8 cellular contexts compared by ENCODE assay signal in genomic region chr3:75672142-75672775, GRCh38. TPM values are rescaled to one million over a fixed set of nuclear protein-coding genes. Genes with fewer than 3 reads are reported as not detected.
DNase-seq lines count a peak whose midpoint lies in the region; ATAC-seq and TF ChIP-seq lines count a peak whose summit lies in the region.
"Not testable (repeated sequence)": the region's sequence is repeated elsewhere in the genome, so short reads cannot be mapped to it uniquely, and the experiment has no call there.
"Had no signal": no experiment of that assay in that cellular context is flagged by ENCODE, and none has a peak within 500 bp of the region (broad histone marks: within the 10 kb centered on the region; RNA-seq: fewer than 3 reads in every experiment).

No MANE protein-coding gene starts in this region.

- H3K4me2 ChIP-seq in IMR-90 (ENCODE audit: low read depth, low read length), result peak overlapping the region; percentile 42
- peak overlapping the region; percentile 75 for H3K4me2 ChIP-seq in mesenchymal stem cell (ENCODE audit: low read length, poor library complexity, severe bottlenecking)

- not testable (repeated sequence) for H3K9me3 ChIP-seq in ES-I3 (ENCODE audit: control insufficient read depth, insufficient read depth, low read length); duodenal mucosa (ENCODE audit: control insufficient read depth in 1 of 2, low read length in 2 of 2); mesenchymal stem cell (ENCODE audit: control insufficient read depth, low read length); sigmoid colon
- peaks cover 15% of the 10 kb centered on the region for H3K9me3 ChIP-seq in IMR-90 (ENCODE audit: control insufficient read depth, insufficient read depth, low read length)
- peaks cover 0 to 19% (median 0%) of the 10 kb centered on the region in 11 donors for H3K9me3 ChIP-seq in heart right ventricle

- H3K4ac ChIP-seq in IMR-90 (ENCODE audit: low read depth, low read length), result not testable (repeated sequence)
- peak overlapping the region in 1 of 2 experiments; percentile 62 for H3K4ac ChIP-seq in mesenchymal stem cell (ENCODE audit: low read depth in 1 of 2, low read length in 2 of 2)

- H3K4me3 Mint-ChIP-seq in activated CD8-positive, alpha-beta T cell treated with anti-CD3 and anti-CD28 coated beads for 36 hours, result not testable (repeated sequence)

- intact Hi-C loops in IMR-90 (cut with micrococcal nuclease); activated CD8-positive, alpha-beta T cell treated with anti-CD3 and anti-CD28 coated beads for 36 hours (cut with micrococcal nuclease); heart right ventricle (cut with DNase I); sigmoid colon (cut with DNase I): not testable (repeated sequence)

- not testable (repeated sequence) for H3K14ac ChIP-seq in IMR-90 (replicated peaks; ENCODE audit: low read depth, low read length); mesenchymal stem cell (ENCODE audit: low read length in 2 of 2)

- not testable (repeated sequence) for H3K56ac ChIP-seq in IMR-90 (ENCODE audit: extremely low read depth, insufficient read depth, low read length)

- POLR2A ChIA-PET in IMR-90 (lab: Charles Lee; ENCODE audit: unreplicated experiment); activated CD8-positive, alpha-beta T cell treated with anti-CD3 and anti-CD28 coated beads for 36 hours (lab: Charles Lee): not testable (repeated sequence)

- not testable (repeated sequence) for H2BK20ac ChIP-seq in IMR-90 (ENCODE audit: low read depth, low read length)

- DNase-seq in IMR-90 (peak; percentile 59), mesenchymal stem cell (peak; percentile 87), sigmoid colon (peak; percentile 71)
- DNase-seq in activated CD8-positive, alpha-beta T cell treated with anti-CD3 and anti-CD28 coated beads for 36 hours; heart right ventricle: not testable (repeated sequence)

- not testable (repeated sequence) for H2BK5ac ChIP-seq in IMR-90 (ENCODE audit: low read depth, low read length, poor library complexity, severe bottlenecking); mesenchymal stem cell (ENCODE audit: low read depth, low read length, poor library complexity, severe bottlenecking)

- H2AK9ac ChIP-seq in IMR-90 (replicated peaks; ENCODE audit: low read depth, low read length, poor library complexity), result not testable (repeated sequence)

- not testable (repeated sequence) for TF ChIP-seq RAD21 in IMR-90 (IDR thresholded peaks at IDR 0.05; ENCODE audit: low read length)

- peak overlapping the region in 1 of 2 experiments; percentile 89 for H2BK12ac ChIP-seq in mesenchymal stem cell (ENCODE audit: low read length in 2 of 2)

- TF ChIP-seq POLR2A in IMR-90 (IDR thresholded peaks at IDR 0.05; ENCODE audit: low read depth, low read length); sigmoid colon (IDR thresholded peaks at IDR 0.05): not testable (repeated sequence)

- not testable (repeated sequence) for H2BK15ac ChIP-seq in IMR-90 (ENCODE audit: low read depth, low read length)
- H2BK15ac ChIP-seq in mesenchymal stem cell (ENCODE audit: low read depth, poor library complexity, severe bottlenecking), result peak overlapping the region; percentile 64

- peaks cover 37% of the 10 kb centered on the region for H3K27me3 Mint-ChIP-seq in activated CD8-positive, alpha-beta T cell treated with anti-CD3 and anti-CD28 coated beads for 36 hours

- H4K91ac ChIP-seq in IMR-90 (ENCODE audit: insufficient read depth, low read depth, low read length), result not testable (repeated sequence)
- peak overlapping the region; percentile 19 for H4K91ac ChIP-seq in mesenchymal stem cell (ENCODE audit: low read length)

- H3K9me3 Mint-ChIP-seq in activated CD8-positive, alpha-beta T cell treated with anti-CD3 and anti-CD28 coated beads for 36 hours, result peaks cover 31% of the 10 kb centered on the region

- H4K20me1 ChIP-seq in IMR-90 (ENCODE audit: insufficient read depth, low read length), result not testable (repeated sequence)

- H3K27ac Mint-ChIP-seq in activated CD8-positive, alpha-beta T cell treated with anti-CD3 and anti-CD28 coated beads for 36 hours, result not testable (repeated sequence)

- H3K4me3 ChIP-seq in IMR-90 (ENCODE audit: insufficient read depth, low read depth, low read length) (peak overlapping the region; percentile 51), heart right ventricle (peak overlapping the region in 8 of 10 donors; percentile 0 to 49 (median 22)), mesenchymal stem cell (ENCODE audit: insufficient read depth in 1 of 2, low read depth in 1 of 2, low read length in 2 of 2) (peak overlapping the region; percentile 63 to 70), sigmoid colon (peak overlapping the region in 2 of 4 donors; percentile 30 to 32)
- not testable (repeated sequence) for H3K4me3 ChIP-seq in duodenal mucosa (ENCODE audit: low read depth in 1 of 2, low read length in 2 of 2)

- not testable (repeated sequence) for H4K5ac ChIP-seq in IMR-90 (ENCODE audit: low read depth, low read length)

- ATAC-seq in IMR-90 (ENCODE audit: low read depth), result peak; percentile 82
- ATAC-seq in activated CD8-positive, alpha-beta T cell treated with anti-CD3 and anti-CD28 coated beads for 36 hours, result peak; percentile 42
- peak in 5 of 8 donors; percentile 4 to 56 (median 40) for ATAC-seq in heart right ventricle

- H3K4me1 Mint-ChIP-seq in activated CD8-positive, alpha-beta T cell treated with anti-CD3 and anti-CD28 coated beads for 36 hours (ENCODE audit: low read depth), result not testable (repeated sequence)

- H3K36me3 Mint-ChIP-seq in activated CD8-positive, alpha-beta T cell treated with anti-CD3 and anti-CD28 coated beads for 36 hours (ENCODE audit: low read depth), result peaks cover 15% of the 10 kb centered on the region

- H3K27ac ChIP-seq in IMR-90 (ENCODE audit: insufficient read depth, low read length), result peak overlapping the region; percentile 80
- peak overlapping the region; percentile 22 for H3K27ac ChIP-seq in duodenal mucosa (ENCODE audit: low read depth, low read length)
- peak overlapping the region in 4 of 10 donors; percentile 9 to 54 (median 46) for H3K27ac ChIP-seq in heart right ventricle
- peak overlapping the region; percentile 82 for H3K27ac ChIP-seq in mesenchymal stem cell (ENCODE audit: low read length, poor library complexity, severe bottlenecking)
- H3K27ac ChIP-seq in sigmoid colon, result peak overlapping the region in 1 of 4 donors; percentile 42

- H3K27me3 ChIP-seq in IMR-90 (ENCODE audit: control insufficient read depth, insufficient read depth, low read length) (peaks cover 11% of the 10 kb centered on the region; the same call in 1 of the 2 replicates), duodenal mucosa (ENCODE audit: control insufficient read depth in 1 of 2, insufficient read depth in 2 of 2, low read length in 2 of 2) (peaks cover 9 to 20% of the 10 kb centered on the region in 2 donors), heart right ventricle (peaks cover 3 to 80% (median 74%) of the 10 kb centered on the region in 7 donors), mesenchymal stem cell (ENCODE audit: control insufficient read depth in 1 of 2, insufficient read depth in 1 of 2, low read length in 2 of 2) (peaks cover 17 to 22% of the 10 kb centered on the region in 2 experiments), sigmoid colon (peaks cover 28 to 77% (median 48%) of the 10 kb centered on the region in 3 donors)

- not testable (repeated sequence) for H4K8ac ChIP-seq in IMR-90 (ENCODE audit: low read depth in 2 of 2, low read length in 2 of 2)
- H4K8ac ChIP-seq in mesenchymal stem cell (ENCODE audit: low read length), result peak overlapping the region; percentile 88

- not testable (repeated sequence) for H3K4me1 ChIP-seq in ES-I3 (ENCODE audit: insufficient read depth, low read length); IMR-90 (ENCODE audit: control insufficient read depth, insufficient read depth, low read length); duodenal mucosa (ENCODE audit: control insufficient read depth in 1 of 2, insufficient read depth in 2 of 2, low read length in 2 of 2); mesenchymal stem cell (ENCODE audit: control insufficient read depth, insufficient read depth, low read depth, low read length)
- H3K4me1 ChIP-seq in heart right ventricle (peaks cover 0 to 42% (median 20%) of the 10 kb centered on the region in 9 donors), sigmoid colon (peaks cover 0 to 50% (median 41%) of the 10 kb centered on the region in 4 donors)

- not testable (repeated sequence) for H3K79me1 ChIP-seq in IMR-90 (ENCODE audit: low read depth in 1 of 2, low read length in 2 of 2); mesenchymal stem cell (replicated peaks; ENCODE audit: low read length, poor library complexity, severe bottlenecking)

- BruUV-seq in IMR-90 (replicated peaks; lab: Mats Ljungman, UMichigan), result not testable (repeated sequence)

- TF ChIP-seq EP300 in sigmoid colon (IDR thresholded peaks at IDR 0.05), result not testable (repeated sequence)

- not testable (repeated sequence) for H2AK5ac ChIP-seq in IMR-90 (ENCODE audit: low read depth, low read length); mesenchymal stem cell (ENCODE audit: low read length, severe bottlenecking)

- not testable (repeated sequence) for H2BK120ac ChIP-seq in IMR-90 (ENCODE audit: low read depth, low read length); mesenchymal stem cell (ENCODE audit: low read depth, low read length)

- H2AFZ ChIP-seq in IMR-90 (replicated peaks; ENCODE audit: low read length, poor library complexity) (peak overlapping the region; percentile 73), mesenchymal stem cell (ENCODE audit: low read depth, low read length) (peak overlapping the region; percentile 58)

- peak overlapping the region; percentile 77 for H3K9ac ChIP-seq in ES-I3 (ENCODE audit: low read depth, low read length)
- H3K9ac ChIP-seq in IMR-90 (ENCODE audit: low read depth, low read length), result peak overlapping the region; percentile 36; the same call in 1 of the 2 replicates
- not testable (repeated sequence) for H3K9ac ChIP-seq in duodenal mucosa (ENCODE audit: low read depth in 1 of 2, low read length in 2 of 2)
- H3K9ac ChIP-seq in mesenchymal stem cell (ENCODE audit: low read length), result peak overlapping the region; percentile 53

- in situ Hi-C loops in IMR-90 (cut with MboI; ENCODE audit: low sequenced_read_pairs), result not testable (repeated sequence)

- TF ChIP-seq CTCF in IMR-90 (conservative IDR thresholded peaks at IDR 0.05; ENCODE audit: low read depth, low read length); activated CD8-positive, alpha-beta T cell treated with anti-CD3 and anti-CD28 coated beads for 36 hours (IDR thresholded peaks at IDR 0.05); sigmoid colon (IDR thresholded peaks at IDR 0.05): not testable (repeated sequence)
- peak in 2 of 9 donors; percentile 23 to 34 for TF ChIP-seq CTCF in heart right ventricle (IDR thresholded peaks at IDR 0.05)

- not testable (repeated sequence) for H3K23ac ChIP-seq in IMR-90 (ENCODE audit: low read depth, low read length)
- peak overlapping the region in 1 of 2 experiments; percentile 31 for H3K23ac ChIP-seq in mesenchymal stem cell (ENCODE audit: low read length in 2 of 2)

- WGBS in IMR-90 (ENCODE audit: extremely low coverage in 2 of 2, insufficient read length in 1 of 2), 2 experiments, result 12% methylated on average over 37 of the region's 59 CpGs; no CpG with 5 or more reads in 1 of the 2 experiments
- WGBS in heart right ventricle, 2 donors, result 14% methylated on average over 59 of the region's 59 CpGs
- WGBS in mesenchymal stem cell, result 19% methylated on average over 51 of the region's 59 CpGs
- 13 to 18% methylated on average over 59 of the region's 59 CpGs for WGBS in sigmoid colon, 2 donors

- H3K9me1 ChIP-seq in IMR-90 (ENCODE audit: insufficient read depth, low read length), result not testable (repeated sequence)

- CTCF ChIA-PET in IMR-90 (lab: Yijun Ruan, JAX); activated CD8-positive, alpha-beta T cell treated with anti-CD3 and anti-CD28 coated beads for 36 hours (lab: Charles Lee): not testable (repeated sequence)

- not testable (repeated sequence) for H3K36me3 ChIP-seq in ES-I3 (ENCODE audit: insufficient read depth, low read length); IMR-90 (ENCODE audit: control insufficient read depth, insufficient read depth, low read length); duodenal mucosa (ENCODE audit: control insufficient read depth in 1 of 2, insufficient read depth in 2 of 2, low read length in 2 of 2); heart right ventricle; mesenchymal stem cell (ENCODE audit: control insufficient read depth in 1 of 2, insufficient read depth in 2 of 2, low read depth in 1 of 2, low read length in 2 of 2); sigmoid colon

- dilution Hi-C loops in IMR-90 (cut with HindIII; ENCODE audit: low sequenced_read_pairs, unreplicated experiment), result not testable (repeated sequence)

- not testable (repeated sequence) for H3K18ac ChIP-seq in IMR-90 (ENCODE audit: low read depth, low read length)
- peak overlapping the region; percentile 68 to 90 for H3K18ac ChIP-seq in mesenchymal stem cell (ENCODE audit: low read depth in 1 of 2, low read length in 2 of 2)

RNA-seq across cellular contexts. Expression of gene FRG2C, which starts 8.1 kb away (rescaled TPM):
- not detected in 2 replicates for total RNA-seq in IMR-90 (2012; rRNA removed)
- not detected in 2 replicates for polyA plus RNA-seq in IMR-90 (2012; rRNA removed)
- not detected in 2 replicates for polyA plus RNA-seq in IMR-90 (2012; cell fraction: cytosol; rRNA removed)
- polyA plus RNA-seq in IMR-90 (2012; cell fraction: nucleus; rRNA removed; ENCODE audit: low replicate concordance), result not detected in 2 replicates
- not detected for total RNA-seq in activated CD8-positive, alpha-beta T cell treated with anti-CD3 and anti-CD28 coated beads for 36 hours
- not detected for total RNA-seq in heart right ventricle
- polyA plus RNA-seq in heart right ventricle, result not detected
- polyA plus RNA-seq in mesenchymal stem cell (2013, experiment 1 of 2), result 0.04 TPM
- polyA plus RNA-seq in mesenchymal stem cell (2013, experiment 2 of 2), result not detected
- total RNA-seq in sigmoid colon, result not detected
- polyA plus RNA-seq in sigmoid colon, result not detected
- total RNA-seq: T-helper 2 cell treated with Interferon-gamma antibody and Interleukin-4, amounts not matched to agents 100 ng/mL and 5 ng/mL, for 36 hours had no signal
